ENCODE assay signal across 8 cellular contexts in genomic region chr14:88554458-88555286, GRCh38. TPM values are rescaled to one million over a fixed set of nuclear protein-coding genes. Genes with fewer than 3 reads are reported as not detected.
A peak's percentile ranks its signal among the peaks of the same experiment; 100 is the strongest.
DNase-seq lines count a peak whose midpoint lies in the region; ATAC-seq and TF ChIP-seq lines count a peak whose summit lies in the region.

Gene PTPN21 (minus strand): TSS chr14:88555007. CDS start chr14:88550417, 4,590 bp downstream.

- ATAC-seq in activated CD8-positive, alpha-beta T cell treated with anti-CD3 and anti-CD28 coated beads for 36 hours: peak; percentile 17
- ATAC-seq in mucosa of descending colon: peak; percentile 83

- H3K4me3 Mint-ChIP-seq in activated CD8-positive, alpha-beta T cell treated with anti-CD3 and anti-CD28 coated beads for 36 hours: peak within 1 kb of the TSS; percentile 68
- peak within 1 kb of the TSS; percentile 96 for H3K4me3 Mint-ChIP-seq in type B pancreatic cell

- peaks cover 47% of the 10 kb centered on the region for H3K27me3 Mint-ChIP-seq in activated CD8-positive, alpha-beta T cell treated with anti-CD3 and anti-CD28 coated beads for 36 hours
- H3K27me3 Mint-ChIP-seq in type B pancreatic cell: peaks cover 3% of the 10 kb centered on the region

- POLR2A ChIA-PET in activated CD8-positive, alpha-beta T cell treated with anti-CD3 and anti-CD28 coated beads for 36 hours (lab: Charles Lee): no interaction called here

- peak within 1 kb of the TSS; percentile 44 for H3K4me3 ChIP-seq in mucosa of descending colon

- H3K4me1 Mint-ChIP-seq in activated CD8-positive, alpha-beta T cell treated with anti-CD3 and anti-CD28 coated beads for 36 hours (ENCODE audit: low read depth): peaks cover 34% of the 10 kb centered on the region
- peaks cover 26% of the 10 kb centered on the region for H3K4me1 Mint-ChIP-seq in type B pancreatic cell (ENCODE audit: unreplicated experiment)

- H3K4me1 ChIP-seq in mucosa of descending colon (ENCODE audit: low read depth): peaks cover 8% of the 10 kb centered on the region

- CTCF ChIA-PET in activated CD8-positive, alpha-beta T cell treated with anti-CD3 and anti-CD28 coated beads for 36 hours (lab: Charles Lee): no interaction called here

- intact Hi-C loops in activated CD8-positive, alpha-beta T cell treated with anti-CD3 and anti-CD28 coated beads for 36 hours (cut with micrococcal nuclease): loop anchor here (5.0 to 10.0 kb wide), 2 partner anchors 62 to 370 kb away; no protein-coding TSS in a partner anchor
- intact Hi-C loops in mucosa of descending colon (cut with DNase I, micrococcal nuclease): no loop called here

- DNase-seq in stimulated activated CD4-positive, alpha-beta T cell treated with anti-CD3 and anti-CD28 coated beads, Interleukin-4, amount 100 ng/mL, for 1 hour: peak; percentile 7
- DNase-seq in stimulated activated CD4-positive, alpha-beta T cell treated with anti-CD3 and anti-CD28 coated beads, Interleukin-4, amount 100 ng/mL, for 24 hours: no peak
- DNase-seq in HT-29 (ENCODE audit: low spot score) (peak; percentile 61), fibroblast of gingiva (ENCODE audit: low read depth) (peak; percentile 74), mucosa of descending colon (peak; percentile 79 to 89 (median 83)), type B pancreatic cell (ENCODE audit: extremely low spot score, unreplicated experiment) (peak; percentile 79)
- peak; percentile 20 for DNase-seq in activated CD8-positive, alpha-beta T cell treated with anti-CD3 and anti-CD28 coated beads for 36 hours
- no peak for DNase-seq in central memory CD4-positive, alpha-beta T cell

- no peaks in the 10 kb centered on the region for H3K9me3 Mint-ChIP-seq in activated CD8-positive, alpha-beta T cell treated with anti-CD3 and anti-CD28 coated beads for 36 hours
- no peaks in the 10 kb centered on the region for H3K9me3 Mint-ChIP-seq in type B pancreatic cell

- no peaks in the 10 kb centered on the region for H3K36me3 Mint-ChIP-seq in activated CD8-positive, alpha-beta T cell treated with anti-CD3 and anti-CD28 coated beads for 36 hours (ENCODE audit: low read depth)
- no peaks in the 10 kb centered on the region for H3K36me3 Mint-ChIP-seq in type B pancreatic cell

- no peaks in the 10 kb centered on the region for H3K9me3 ChIP-seq in mucosa of descending colon

- no peak within 1 kb of the TSS for H3K27ac Mint-ChIP-seq in activated CD8-positive, alpha-beta T cell treated with anti-CD3 and anti-CD28 coated beads for 36 hours
- peak within 1 kb of the TSS; percentile 99 for H3K27ac Mint-ChIP-seq in type B pancreatic cell

- H3K36me3 ChIP-seq in mucosa of descending colon (ENCODE audit: low read depth): no peaks in the 10 kb centered on the region

- TF ChIP-seq CTCF in activated CD8-positive, alpha-beta T cell treated with anti-CD3 and anti-CD28 coated beads for 36 hours (IDR thresholded peaks at IDR 0.05): no peak
- TF ChIP-seq CTCF in mucosa of descending colon (IDR thresholded peaks at IDR 0.05) (no peak), type B pancreatic cell (conservative IDR thresholded peaks at IDR 0.05) (no peak)

RNA-seq across cellular contexts. Expression of gene PTPN21, which starts in this region (rescaled TPM):
- 2.1 and 3.3 TPM in 2 replicates for total RNA-seq in HT-29 (2014; rRNA removed; shearing (Covaris generic))
- total RNA-seq in activated CD8-positive, alpha-beta T cell treated with anti-CD3 and anti-CD28 coated beads for 36 hours: not detected
- total RNA-seq in mucosa of descending colon (10 to 100 TPM; 37.0 to 51.8 (median 44.7) TPM), type B pancreatic cell (ENCODE audit: low replicate concordance) (19.6 and 21.4 TPM in 2 replicates)

Comparison
In these comparisons a context has a peak if more than half of its experiments do, and no peak if none do; other contexts are left out.
1. DNase-seq: peak in stimulated activated CD4-positive, alpha-beta T cell treated with anti-CD3 and anti-CD28 coated beads, Interleukin-4, amount 100 ng/mL, for 1 hour (single experiment), HT-29 (single experiment), fibroblast of gingiva (single experiment), mucosa of descending colon (3 of 3) and type B pancreatic cell (single experiment); none in stimulated activated CD4-positive, alpha-beta T cell treated with anti-CD3 and anti-CD28 coated beads, Interleukin-4, amount 100 ng/mL, for 24 hours (single experiment) and central memory CD4-positive, alpha-beta T cell (single experiment).
2. Peak in DNase-seq and ATAC-seq in activated CD8-positive, alpha-beta T cell treated with anti-CD3 and anti-CD28 coated beads for 36 hours; RNA of the gene not detected or under 1 TPM.